25 cellular contexts compared by ENCODE assay signal in the genomic region with DNA sequence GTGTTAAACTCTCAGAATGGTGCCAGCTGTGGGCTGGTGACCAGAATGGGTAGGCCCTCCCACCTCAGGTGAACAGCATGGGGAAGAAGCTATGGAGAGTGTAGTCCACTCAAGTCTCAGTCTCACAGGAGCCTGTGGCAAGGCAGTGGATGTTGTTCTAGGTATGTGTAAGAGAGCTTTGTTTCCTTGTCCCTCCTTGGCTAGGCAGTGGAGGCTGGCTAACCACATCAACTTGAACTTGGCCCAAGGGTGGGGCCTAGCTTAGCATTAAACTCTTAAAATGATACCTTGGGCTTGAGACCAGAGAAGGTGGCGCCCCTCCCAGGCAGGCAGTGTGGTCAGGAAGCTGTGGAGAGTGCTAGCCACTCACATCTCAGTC. TPM values are rescaled to one million over a fixed set of nuclear protein-coding genes. Genes with fewer than 3 reads are reported as not detected.
DNase-seq lines count a peak whose midpoint lies in the region; ATAC-seq lines count a peak whose summit lies in the region.
"Had no signal": no experiment of that assay in that cellular context is flagged by ENCODE, and none has a peak within 500 bp of the region (broad histone marks: within the 10 kb centered on the region; RNA-seq: fewer than 3 reads in every experiment).

No MANE protein-coding gene starts in this region.

- no peak overlapping the region for H3K4me3 Mint-ChIP-seq in activated CD4-positive, alpha-beta T cell treated with anti-CD3 and anti-CD28 coated beads, Interleukin-2, amount 10 ng/mL, durations not matched to agents 24 days and 14 days
- H3K4me3 Mint-ChIP-seq in activated CD4-positive, alpha-beta T cell treated with anti-CD3 and anti-CD28 coated beads, Interleukin-2, amount 10 ng/mL, durations not matched to agents 7 days and 5 days = no peak overlapping the region
- H3K4me3 Mint-ChIP-seq in activated T-helper 1 cell treated with anti-CD3 and anti-CD28 coated beads, Interleukin-12 subunit alpha, Interleukin-12 subunit beta, Interleukin-2, Interleukin-4 antibody, amounts not matched to agents 30 ng/mL and 10 ng/mL and 1 ng/mL, durations not matched to agents 14 hours and 24 hours and 36 hours = no peak overlapping the region
- H3K4me3 Mint-ChIP-seq in stimulated activated memory B cell treated with anti-CD40 and anti-IgM and Interleukin-4, amounts not matched to agents 10 μg/mL and 1 μg/mL and 100 μg/mL, for 72 hours = no peak overlapping the region
- H3K4me3 Mint-ChIP-seq: CD8-positive, alpha-beta T cell; T-helper 1 cell treated with Interleukin-12 subunit alpha and Interleukin-12 subunit beta and Interleukin-4 antibody, amounts not matched to agents 30 μg/mL and 1 μg/mL, for 36 hours had no signal

- POLR2A ChIA-PET in activated CD4-positive, alpha-beta T cell treated with anti-CD3 and anti-CD28 coated beads, Interleukin-2, amount 10 ng/mL, durations not matched to agents 7 days and 5 days (lab: Charles Lee) = no interaction called here

- peaks cover 1% of the 10 kb centered on the region for H3K27me3 Mint-ChIP-seq in activated CD4-positive, alpha-beta T cell treated with anti-CD3 and anti-CD28 coated beads, Interleukin-2, amount 10 ng/mL, durations not matched to agents 24 days and 14 days
- peaks cover 8% of the 10 kb centered on the region for H3K27me3 Mint-ChIP-seq in activated CD4-positive, alpha-beta T cell treated with anti-CD3 and anti-CD28 coated beads, Interleukin-2, amount 10 ng/mL, durations not matched to agents 7 days and 5 days
- no peaks in the 10 kb centered on the region for H3K27me3 Mint-ChIP-seq in activated T-helper 1 cell treated with anti-CD3 and anti-CD28 coated beads, Interleukin-12 subunit alpha, Interleukin-12 subunit beta, Interleukin-2, Interleukin-4 antibody, amounts not matched to agents 30 ng/mL and 10 ng/mL and 1 ng/mL, durations not matched to agents 14 hours and 24 hours and 36 hours (ENCODE audit: insufficient read depth)
- no peaks in the 10 kb centered on the region for H3K27me3 Mint-ChIP-seq in stimulated activated memory B cell treated with anti-CD40 and anti-IgM and Interleukin-4, amounts not matched to agents 10 μg/mL and 1 μg/mL and 100 μg/mL, for 72 hours

- H3K4me1 Mint-ChIP-seq in activated CD4-positive, alpha-beta T cell treated with anti-CD3 and anti-CD28 coated beads, Interleukin-2, amount 10 ng/mL, durations not matched to agents 24 days and 14 days = peaks cover 17% of the 10 kb centered on the region
- H3K4me1 Mint-ChIP-seq in activated CD4-positive, alpha-beta T cell treated with anti-CD3 and anti-CD28 coated beads, Interleukin-2, amount 10 ng/mL, durations not matched to agents 7 days and 5 days = peaks cover 6% of the 10 kb centered on the region
- peaks cover 21% of the 10 kb centered on the region for H3K4me1 Mint-ChIP-seq in activated T-helper 1 cell treated with anti-CD3 and anti-CD28 coated beads, Interleukin-12 subunit alpha, Interleukin-12 subunit beta, Interleukin-2, Interleukin-4 antibody, amounts not matched to agents 30 ng/mL and 10 ng/mL and 1 ng/mL, durations not matched to agents 14 hours and 24 hours and 36 hours (ENCODE audit: low read depth)
- H3K4me1 Mint-ChIP-seq in stimulated activated memory B cell treated with anti-CD40 and anti-IgM and Interleukin-4, amounts not matched to agents 10 μg/mL and 1 μg/mL and 100 μg/mL, for 72 hours = no peaks in the 10 kb centered on the region

- no peak for DNase-seq in activated CD4-positive, alpha-beta T cell treated with anti-CD3 and anti-CD28 coated beads, Interleukin-2, amount 10 ng/mL, durations not matched to agents 24 days and 14 days
- DNase-seq in activated CD4-positive, alpha-beta T cell treated with anti-CD3 and anti-CD28 coated beads, Interleukin-2, amount 10 ng/mL, durations not matched to agents 7 days and 5 days = no peak
- DNase-seq in activated T-helper 1 cell treated with anti-CD3 and anti-CD28 coated beads, Interleukin-12 subunit alpha, Interleukin-12 subunit beta, Interleukin-2, Interleukin-4 antibody, amounts not matched to agents 30 ng/mL and 10 ng/mL and 1 ng/mL, durations not matched to agents 14 hours and 24 hours and 36 hours (ENCODE audit: low spot score) = no peak
- DNase-seq in NCI-H1105 treated with DMSO at 0.1 percent for 48 hours (lab: John Stamatoyannopoulos, UW) = no peak
- DNase-seq in AG08396 (ENCODE audit: low spot score) = no peak
- DNase-seq: 8988T; activated CD4-positive, alpha-beta T cell treated with anti-CD3 and anti-CD28 coated beads, Interleukin-2, amount 50 U/mL, for 1 hour; AML-193; CD8-positive, alpha-beta T cell; colonic mucosa; effector memory CD4-positive, alpha-beta T cell; erythroblast; head of caudate nucleus; KBM-7; NCI-H510A; psoas muscle; RPMI8226; stimulated activated CD4-positive, alpha-beta T cell treated with anti-CD3 and anti-CD28 coated beads, Interleukin-15, amount 100 ng/mL, for 24 hours; upper lobe of right lung had no signal

- no peaks in the 10 kb centered on the region for H3K36me3 Mint-ChIP-seq in activated CD4-positive, alpha-beta T cell treated with anti-CD3 and anti-CD28 coated beads, Interleukin-2, amount 10 ng/mL, durations not matched to agents 24 days and 14 days (ENCODE audit: low read depth)
- H3K36me3 Mint-ChIP-seq in activated CD4-positive, alpha-beta T cell treated with anti-CD3 and anti-CD28 coated beads, Interleukin-2, amount 10 ng/mL, durations not matched to agents 7 days and 5 days (ENCODE audit: low read depth) = no peaks in the 10 kb centered on the region
- H3K36me3 Mint-ChIP-seq in activated T-helper 1 cell treated with anti-CD3 and anti-CD28 coated beads, Interleukin-12 subunit alpha, Interleukin-12 subunit beta, Interleukin-2, Interleukin-4 antibody, amounts not matched to agents 30 ng/mL and 10 ng/mL and 1 ng/mL, durations not matched to agents 14 hours and 24 hours and 36 hours (ENCODE audit: low read depth) = peaks cover 1% of the 10 kb centered on the region
- H3K36me3 Mint-ChIP-seq in stimulated activated memory B cell treated with anti-CD40 and anti-IgM and Interleukin-4, amounts not matched to agents 10 μg/mL and 1 μg/mL and 100 μg/mL, for 72 hours = no peaks in the 10 kb centered on the region
- H3K36me3 Mint-ChIP-seq: CD8-positive, alpha-beta T cell had no signal

- peaks cover 5% of the 10 kb centered on the region for H3K9me3 Mint-ChIP-seq in activated CD4-positive, alpha-beta T cell treated with anti-CD3 and anti-CD28 coated beads, Interleukin-2, amount 10 ng/mL, durations not matched to agents 24 days and 14 days
- peaks cover 3% of the 10 kb centered on the region for H3K9me3 Mint-ChIP-seq in activated CD4-positive, alpha-beta T cell treated with anti-CD3 and anti-CD28 coated beads, Interleukin-2, amount 10 ng/mL, durations not matched to agents 7 days and 5 days
- H3K9me3 Mint-ChIP-seq in activated T-helper 1 cell treated with anti-CD3 and anti-CD28 coated beads, Interleukin-12 subunit alpha, Interleukin-12 subunit beta, Interleukin-2, Interleukin-4 antibody, amounts not matched to agents 30 ng/mL and 10 ng/mL and 1 ng/mL, durations not matched to agents 14 hours and 24 hours and 36 hours = peaks cover 4% of the 10 kb centered on the region
- peaks cover 3% of the 10 kb centered on the region for H3K9me3 Mint-ChIP-seq in stimulated activated memory B cell treated with anti-CD40 and anti-IgM and Interleukin-4, amounts not matched to agents 10 μg/mL and 1 μg/mL and 100 μg/mL, for 72 hours
- H3K9me3 Mint-ChIP-seq: CD8-positive, alpha-beta T cell had no signal

- H3K27ac Mint-ChIP-seq in activated CD4-positive, alpha-beta T cell treated with anti-CD3 and anti-CD28 coated beads, Interleukin-2, amount 10 ng/mL, durations not matched to agents 24 days and 14 days = peak overlapping the region; percentile 67
- H3K27ac Mint-ChIP-seq in activated CD4-positive, alpha-beta T cell treated with anti-CD3 and anti-CD28 coated beads, Interleukin-2, amount 10 ng/mL, durations not matched to agents 7 days and 5 days = no peak overlapping the region
- peak overlapping the region; percentile 86 for H3K27ac Mint-ChIP-seq in activated T-helper 1 cell treated with anti-CD3 and anti-CD28 coated beads, Interleukin-12 subunit alpha, Interleukin-12 subunit beta, Interleukin-2, Interleukin-4 antibody, amounts not matched to agents 30 ng/mL and 10 ng/mL and 1 ng/mL, durations not matched to agents 14 hours and 24 hours and 36 hours
- H3K27ac Mint-ChIP-seq in stimulated activated memory B cell treated with anti-CD40 and anti-IgM and Interleukin-4, amounts not matched to agents 10 μg/mL and 1 μg/mL and 100 μg/mL, for 72 hours = no peak overlapping the region
- H3K27ac Mint-ChIP-seq: CD8-positive, alpha-beta T cell had no signal

- peak; percentile 26 for ATAC-seq in HG02884 (IDR thresholded peaks at IDR 0.05; ENCODE audit: unreplicated experiment)
- peak; percentile 34 for ATAC-seq in stimulated activated memory B cell treated with anti-CD40 and anti-IgM and Interleukin-4, amounts not matched to agents 10 μg/mL and 1 μg/mL and 100 μg/mL, for 72 hours
- ATAC-seq in GM18517 (IDR thresholded peaks at IDR 0.05; ENCODE audit: unreplicated experiment) = no peak
- ATAC-seq: CD8-positive, alpha-beta T cell; psoas muscle had no signal

- intact Hi-C loops in activated CD4-positive, alpha-beta T cell treated with anti-CD3 and anti-CD28 coated beads, Interleukin-2, amount 10 ng/mL, durations not matched to agents 24 days and 14 days (cut with micrococcal nuclease) = no loop called here
- intact Hi-C loops in activated T-helper 1 cell treated with anti-CD3 and anti-CD28 coated beads, Interleukin-12 subunit alpha, Interleukin-12 subunit beta, Interleukin-2, Interleukin-4 antibody, amounts not matched to agents 30 ng/mL and 10 ng/mL and 1 ng/mL, durations not matched to agents 14 hours and 24 hours and 36 hours (cut with micrococcal nuclease) = no loop called here

- CTCF ChIA-PET in activated CD4-positive, alpha-beta T cell treated with anti-CD3 and anti-CD28 coated beads, Interleukin-2, amount 10 ng/mL, durations not matched to agents 7 days and 5 days (lab: Charles Lee) = interaction anchor here (0.7 to 1.0 kb wide), 3 partner anchors 10 to 170 kb away, joined by 3 read pairs; no protein-coding TSS in a partner anchor

RNA-seq across cellular contexts. Expression of gene SLC4A10, which starts 53.2 kb away (rescaled TPM):
- total RNA-seq in activated CD4-positive, alpha-beta T cell treated with anti-CD3 and anti-CD28 coated beads, Interleukin-2, amount 10 ng/mL, durations not matched to agents 24 days and 14 days = 0.14 and 0.16 TPM in 2 replicates
- total RNA-seq in activated CD4-positive, alpha-beta T cell treated with anti-CD3 and anti-CD28 coated beads, Interleukin-2, amount 10 ng/mL, durations not matched to agents 7 days and 5 days = under 1 TPM; 0.42 to 0.50 TPM
- total RNA-seq in activated T-helper 1 cell treated with anti-CD3 and anti-CD28 coated beads, Interleukin-12 subunit alpha, Interleukin-12 subunit beta, Interleukin-2, Interleukin-4 antibody, amounts not matched to agents 30 ng/mL and 10 ng/mL and 1 ng/mL, durations not matched to agents 14 hours and 24 hours and 36 hours = 0.36 and 0.49 TPM in 2 replicates
- total RNA-seq: fibroblast of villous mesenchyme, lung microvascular endothelial cell, psoas muscle, upper lobe of right lung had no signal

Comparison
In these comparisons a context has a peak if more than half of its experiments do, and no peak if none do; other contexts are left out.
1. H3K27ac Mint-ChIP-seq: peak in activated CD4-positive, alpha-beta T cell treated with anti-CD3 and anti-CD28 coated beads, Interleukin-2, amount 10 ng/mL, durations not matched to agents 24 days and 14 days (single experiment) and activated T-helper 1 cell treated with anti-CD3 and anti-CD28 coated beads, Interleukin-12 subunit alpha, Interleukin-12 subunit beta, Interleukin-2, Interleukin-4 antibody, amounts not matched to agents 30 ng/mL and 10 ng/mL and 1 ng/mL, durations not matched to agents 14 hours and 24 hours and 36 hours (single experiment); none in activated CD4-positive, alpha-beta T cell treated with anti-CD3 and anti-CD28 coated beads, Interleukin-2, amount 10 ng/mL, durations not matched to agents 7 days and 5 days (single experiment) and stimulated activated memory B cell treated with anti-CD40 and anti-IgM and Interleukin-4, amounts not matched to agents 10 μg/mL and 1 μg/mL and 100 μg/mL, for 72 hours (single experiment).